15 cellular contexts compared by ENCODE assay signal in genomic region chr14:96630281-96630680, GRCh38.
A peak's percentile ranks its signal among the peaks of the same experiment; 100 is the strongest.
DNase-seq lines count a peak whose midpoint lies in the region; ATAC-seq and TF ChIP-seq lines count a peak whose summit lies in the region.
"Had no signal": no experiment of that assay in that cellular context is flagged by ENCODE, and none has a peak within 500 bp of the region (broad histone marks: within the 10 kb centered on the region; RNA-seq: fewer than 3 reads in every experiment).

No MANE protein-coding gene starts in this region.

- intact Hi-C loops in cardiac septum (cut with DNase I) (no loop called here), right cardiac atrium (cut with DNase I) (no loop called here), transverse colon (cut with DNase I; ENCODE audit: low total_unique reads) (no loop called here)

- H3K4me1 ChIP-seq in right cardiac atrium (ENCODE audit: control insufficient read depth, insufficient read depth, low read length): no peaks in the 10 kb centered on the region
- no peaks in the 10 kb centered on the region for H3K4me1 ChIP-seq in transverse colon
- H3K4me1 ChIP-seq: Caco-2 had no signal

- no peak for TF ChIP-seq EP300 in transverse colon (IDR thresholded peaks at IDR 0.05; ENCODE audit: low read depth)

- WGBS in right cardiac atrium: 95% methylated on average over 6 of the region's 6 CpGs
- WGBS in transverse colon (ENCODE audit: low coverage in 1 of 2), 2 donors: 90 to 94% methylated on average over 5 to 6 of the region's 6 CpGs

- H3K27me3 ChIP-seq in right cardiac atrium (ENCODE audit: control insufficient read depth, insufficient read depth) (no peaks in the 10 kb centered on the region), transverse colon (peaks cover 5% of the 10 kb centered on the region)
- H3K27me3 ChIP-seq: BLaER1 had no signal

- no peak overlapping the region for H3K27ac ChIP-seq in right cardiac atrium (ENCODE audit: low read length)
- H3K27ac ChIP-seq in transverse colon: no peak overlapping the region
- H3K27ac ChIP-seq: BLaER1 had no signal

- H3K36me3 Mint-ChIP-seq in activated CD4-positive, alpha-beta T cell treated with anti-CD3 and anti-CD28 coated beads, Interleukin-2, amount 10 ng/mL, durations not matched to agents 7 days and 5 days (ENCODE audit: low read depth): no peaks in the 10 kb centered on the region
- H3K36me3 Mint-ChIP-seq: CD8-positive, alpha-beta memory T cell had no signal

- no peaks in the 10 kb centered on the region for H3K9me3 Mint-ChIP-seq in activated CD4-positive, alpha-beta T cell treated with anti-CD3 and anti-CD28 coated beads, Interleukin-2, amount 10 ng/mL, durations not matched to agents 7 days and 5 days
- H3K9me3 Mint-ChIP-seq: CD8-positive, alpha-beta memory T cell had no signal

- H3K36me3 ChIP-seq in transverse colon: no peaks in the 10 kb centered on the region
- H3K36me3 ChIP-seq: BLaER1 had no signal

- H3K27ac Mint-ChIP-seq in activated CD4-positive, alpha-beta T cell treated with anti-CD3 and anti-CD28 coated beads, Interleukin-2, amount 10 ng/mL, durations not matched to agents 7 days and 5 days: no peak overlapping the region
- H3K27ac Mint-ChIP-seq: CD8-positive, alpha-beta memory T cell had no signal

- in situ Hi-C loops in transverse colon (cut with MboI; ENCODE audit: low pct_ligation_motif_present in 1 of 4, low pct_unique_long_range_greater_than_20kb in 1 of 4, low sequenced_read_pairs in 3 of 4): no loop called here

- no peak overlapping the region for H3K4me3 Mint-ChIP-seq in activated CD4-positive, alpha-beta T cell treated with anti-CD3 and anti-CD28 coated beads, Interleukin-2, amount 10 ng/mL, durations not matched to agents 7 days and 5 days
- H3K4me3 Mint-ChIP-seq: CD8-positive, alpha-beta memory T cell had no signal

- CTCF ChIA-PET in activated CD4-positive, alpha-beta T cell treated with anti-CD3 and anti-CD28 coated beads, Interleukin-2, amount 10 ng/mL, durations not matched to agents 7 days and 5 days (lab: Charles Lee): interaction anchor here (0.7 kb wide), 1 partner anchor 43 kb away, joined by 3 read pairs; no protein-coding TSS in a partner anchor

- TF ChIP-seq CTCF in transverse colon (IDR thresholded peaks at IDR 0.05): no peak

- no peaks in the 10 kb centered on the region for H3K4me1 Mint-ChIP-seq in activated CD4-positive, alpha-beta T cell treated with anti-CD3 and anti-CD28 coated beads, Interleukin-2, amount 10 ng/mL, durations not matched to agents 7 days and 5 days
- H3K4me1 Mint-ChIP-seq: CD8-positive, alpha-beta memory T cell had no signal

- H3K27me3 Mint-ChIP-seq in activated CD4-positive, alpha-beta T cell treated with anti-CD3 and anti-CD28 coated beads, Interleukin-2, amount 10 ng/mL, durations not matched to agents 7 days and 5 days: no peaks in the 10 kb centered on the region

- H3K9me3 ChIP-seq in right cardiac atrium (ENCODE audit: control insufficient read depth, low read length): no peaks in the 10 kb centered on the region
- no peaks in the 10 kb centered on the region for H3K9me3 ChIP-seq in transverse colon
- H3K9me3 ChIP-seq: BLaER1, Caco-2 had no signal

- POLR2A ChIA-PET in activated CD4-positive, alpha-beta T cell treated with anti-CD3 and anti-CD28 coated beads, Interleukin-2, amount 10 ng/mL, durations not matched to agents 7 days and 5 days (lab: Charles Lee): no interaction called here

- ATAC-seq in right cardiac atrium (no peak), HG03469 (IDR thresholded peaks at IDR 0.05; ENCODE audit: unreplicated experiment) (no peak)
- ATAC-seq: HCT116 had no signal

- peak; percentile 3 for DNase-seq in activated CD4-positive, alpha-beta T cell treated with anti-CD3 and anti-CD28 coated beads, Interleukin-2, amount 10 ng/mL, durations not matched to agents 7 days and 5 days
- DNase-seq in activated CD4-positive, alpha-beta T cell treated with anti-CD3 and anti-CD28 coated beads, Interleukin-2, amount 50 U/mL, for 48 hours: no peak
- DNase-seq in cardiac septum (ENCODE audit: low spot score) (peak; percentile 68), right cardiac atrium (no peak), islet precursor cell (peak; percentile 9), transverse colon (peak; percentile 1), SW480 (ENCODE audit: low spot score) (no peak)
- DNase-seq: 8988T; AML-193; Caco-2; CD8-positive, alpha-beta memory T cell; GF-D8 had no signal

- no peak for TF ChIP-seq POLR2A in transverse colon (IDR thresholded peaks at IDR 0.05)

- H3K4me3 ChIP-seq in right cardiac atrium (ENCODE audit: low read length) (no peak overlapping the region), transverse colon (no peak overlapping the region)
- H3K4me3 ChIP-seq: BLaER1 had no signal

Comparison
In these comparisons a context has a peak if more than half of its experiments do, and no peak if none do; other contexts are left out.
1. DNase-seq: peak in activated CD4-positive, alpha-beta T cell treated with anti-CD3 and anti-CD28 coated beads, Interleukin-2, amount 10 ng/mL, durations not matched to agents 7 days and 5 days (single experiment), cardiac septum (single experiment), islet precursor cell (single experiment) and transverse colon (single experiment); none in activated CD4-positive, alpha-beta T cell treated with anti-CD3 and anti-CD28 coated beads, Interleukin-2, amount 50 U/mL, for 48 hours (0 of 2), right cardiac atrium (0 of 3) and SW480 (single experiment).